ENCODE assay signal across 31 cellular contexts in genomic region chr15:58134886-58135285, GRCh38. TPM values are rescaled to one million over a fixed set of nuclear protein-coding genes. Genes with fewer than 3 reads are reported as not detected.
"Had no signal": no experiment of that assay in that cellular context is flagged by ENCODE, and none has a peak within 500 bp of the region (broad histone marks: within the 10 kb centered on the region; RNA-seq: fewer than 3 reads in every experiment).

No MANE protein-coding gene starts in this region.

- H3K9me3 ChIP-seq: colonic mucosa, esophagus muscularis mucosa, esophagus squamous epithelium, gastrocnemius medialis, gastroesophageal sphincter, heart left ventricle, heart right ventricle had no signal

- H3K4me3 ChIP-seq: colonic mucosa, coronary artery, dorsolateral prefrontal cortex, esophagus muscularis mucosa, esophagus squamous epithelium, gastrocnemius medialis, gastroesophageal sphincter, heart left ventricle, heart right ventricle had no signal

- DNase-seq: colonic mucosa; cortex of kidney; dermis blood vessel endothelial cell; dorsolateral prefrontal cortex; effector CD4-positive, alpha-beta T cell; effector CD8-positive, alpha-beta T cell; effector memory CD4-positive, alpha-beta T cell; effector memory CD8-positive, alpha-beta T cell; endodermal cell; erythroblast; esophagus squamous epithelium; foreskin fibroblast; foreskin keratinocyte; foreskin melanocyte; gastrocnemius medialis; glutamatergic neuron; heart left ventricle; heart right ventricle had no signal

- H3K27me3 ChIP-seq: colonic mucosa, dorsolateral prefrontal cortex, esophagus muscularis mucosa, esophagus squamous epithelium, foreskin keratinocyte, gastroesophageal sphincter had no signal

- H3K27ac ChIP-seq: colonic mucosa, coronary artery, dorsolateral prefrontal cortex, esophagus muscularis mucosa, esophagus squamous epithelium, foreskin keratinocyte, gastrocnemius medialis, gastroesophageal sphincter, heart left ventricle, heart right ventricle had no signal

- H3K36me3 ChIP-seq: colonic mucosa, esophagus muscularis mucosa, esophagus squamous epithelium, gastrocnemius medialis, gastroesophageal sphincter, heart left ventricle, heart right ventricle had no signal

- ATAC-seq: effector memory CD8-positive, alpha-beta T cell; esophagus mucosa; foreskin keratinocyte; gastrocnemius medialis; gastroesophageal sphincter; heart left ventricle; heart right ventricle had no signal

- FAIRE-seq: colon, endometrium, endothelial cell of umbilical vein, frontal cortex had no signal

- H3K4me1 ChIP-seq: colonic mucosa, gastrocnemius medialis had no signal

RNA-seq across cellular contexts. Expression of gene AQP9, which starts 3.3 kb away (rescaled TPM):
- total RNA-seq: dermis microvascular lymphatic vessel endothelial cell, endodermal cell, endothelial cell of umbilical vein, epithelial cell of proximal tubule, fibroblast of lung, fibroblast of villous mesenchyme, glomerular endothelial cell had no signal
- polyA plus RNA-seq: endothelial cell of umbilical vein, fibroblast of lung had no signal
